In genomic region chr1:201419241-201419640, GRCh38 we compare ENCODE assay signal across 24 cellular contexts. TPM values are rescaled to one million over a fixed set of nuclear protein-coding genes. Genes with fewer than 3 reads are reported as not detected.
DNase-seq lines count a peak whose midpoint lies in the region; ATAC-seq and TF ChIP-seq lines count a peak whose summit lies in the region.
"Had no signal": no experiment of that assay in that cellular context is flagged by ENCODE, and none has a peak within 500 bp of the region (broad histone marks: within the 10 kb centered on the region; RNA-seq: fewer than 3 reads in every experiment).

No MANE protein-coding gene starts in this region.

- H3K27ac ChIP-seq in cardiac muscle cell (peak overlapping the region; percentile 96), left ventricle myocardium inferior (replicated peaks) (no peak overlapping the region)
- H3K27ac ChIP-seq: BLaER1 treated with 17β-estradiol and CSF1 and Interleukin-3, amounts not matched to agents 10 nM and 100 nM; SJSA1 had no signal

- H3K4me1 ChIP-seq in cardiac muscle cell (ENCODE audit: low read depth) (peaks cover 63% of the 10 kb centered on the region), left ventricle myocardium inferior (peaks cover 9% of the 10 kb centered on the region)
- H3K4me1 ChIP-seq: SJSA1 had no signal

- H3K36me3 Mint-ChIP-seq in nephron (ENCODE audit: low read depth): no peaks in the 10 kb centered on the region
- H3K36me3 Mint-ChIP-seq: CD4-positive, alpha-beta memory T cell had no signal

- peak overlapping the region; percentile 69 to 87 (median 84) for H3K4me3 Mint-ChIP-seq in nephron
- H3K4me3 Mint-ChIP-seq: CD4-positive, alpha-beta memory T cell had no signal

- TF ChIP-seq CTCF in cardiac muscle cell (IDR thresholded peaks at IDR 0.05; ENCODE audit: low read depth, low read length) (no peak), left ventricle myocardium inferior (IDR thresholded peaks at IDR 0.05; ENCODE audit: borderline replicate concordance) (no peak), nephron (IDR thresholded peaks at IDR 0.05; ENCODE audit: unreplicated experiment in 3 of 3) (no peak)

- H3K9me3 ChIP-seq in cardiac muscle cell (ENCODE audit: low read depth) (no peaks in the 10 kb centered on the region), left ventricle myocardium inferior (replicated peaks) (peaks cover 3% of the 10 kb centered on the region)
- H3K9me3 ChIP-seq: BLaER1 treated with 17β-estradiol and CSF1 and Interleukin-3, amounts not matched to agents 10 nM and 100 nM; SJSA1 had no signal

- H3K27ac Mint-ChIP-seq in nephron: peak overlapping the region; percentile 41 to 83 (median 54)
- H3K27ac Mint-ChIP-seq: CD4-positive, alpha-beta memory T cell had no signal

- intact Hi-C loops in left ventricle myocardium inferior (cut with micrococcal nuclease): no loop called here

- DNase-seq in cardiac muscle cell (ENCODE audit: low read depth in 1 of 2, low spot score in 1 of 2) (no peak), left ventricle myocardium inferior (no peak), skeletal muscle cell (ENCODE audit: low read depth) (no peak), anterior cingulate cortex (lab: John Stamatoyannopoulos, UW) (no peak), NCI-H146 treated with DMSO at 0.1 percent for 48 hours (lab: John Stamatoyannopoulos, UW; ENCODE audit: unreplicated experiment) (no peak), COR-L47 (lab: John Stamatoyannopoulos, UW) (no peak)
- DNase-seq: 8988T; Calu3; CD4-positive, alpha-beta memory T cell; DMS153; GOT3; HCEC 1CT; KG1; NCI-H1092 treated with DMSO at 0.1 percent for 48 hours; NCI-H1436 treated with DMSO at 0.1 percent for 48 hours; NCI-H2029; NCI-H2227 treated with DMSO at 0.1 percent for 48 hours; NCI-H82 had no signal

- H3K4me3 ChIP-seq in cardiac muscle cell (peak overlapping the region; percentile 48), left ventricle myocardium inferior (no peak overlapping the region), skeletal muscle cell (ENCODE audit: low read depth, low read length) (peak overlapping the region; percentile 26)
- H3K4me3 ChIP-seq: BLaER1 treated with 17β-estradiol and CSF1 and Interleukin-3, amounts not matched to agents 10 nM and 100 nM; SJSA1 had no signal

- H3K27me3 Mint-ChIP-seq in nephron (ENCODE audit: low read depth): peaks cover 10% of the 10 kb centered on the region

- H3K27me3 ChIP-seq in cardiac muscle cell (no peaks in the 10 kb centered on the region), left ventricle myocardium inferior (ENCODE audit: low read depth) (no peaks in the 10 kb centered on the region)
- H3K27me3 ChIP-seq: BLaER1 treated with 17β-estradiol and CSF1 and Interleukin-3, amounts not matched to agents 10 nM and 100 nM had no signal

- no peaks in the 10 kb centered on the region for H3K9me3 Mint-ChIP-seq in nephron
- H3K9me3 Mint-ChIP-seq: CD4-positive, alpha-beta memory T cell had no signal

- peaks cover 29% of the 10 kb centered on the region for H3K36me3 ChIP-seq in cardiac muscle cell
- no peaks in the 10 kb centered on the region for H3K36me3 ChIP-seq in left ventricle myocardium inferior
- H3K36me3 ChIP-seq: BLaER1 treated with 17β-estradiol and CSF1 and Interleukin-3, amounts not matched to agents 10 nM and 100 nM; SJSA1 had no signal

- ATAC-seq in HG03460 (IDR thresholded peaks at IDR 0.05; ENCODE audit: unreplicated experiment): no peak
- ATAC-seq: Panc1 had no signal

- H3K4me1 Mint-ChIP-seq in nephron: peaks cover 65% of the 10 kb centered on the region
- H3K4me1 Mint-ChIP-seq: CD4-positive, alpha-beta memory T cell had no signal

RNA-seq across cellular contexts. Expression of gene TNNI1, which starts 2.3 kb away (rescaled TPM):
- total RNA-seq in cardiac muscle cell (4,949 and 6,023 TPM in 2 replicates), left ventricle myocardium inferior (44.2 TPM)
- polyA plus RNA-seq in cardiac muscle cell: 6,427 and 7,117 TPM in 2 replicates
- total RNA-seq: Calu3; CD4-positive, alpha-beta memory T cell; HT1080; SJSA1 had no signal
- polyA plus RNA-seq: CD4-positive, alpha-beta memory T cell had no signal

RNA-seq across cellular contexts. Expression of gene LAD1, which starts 20.1 kb away (rescaled TPM):
- total RNA-seq in cardiac muscle cell (8.4 and 12.6 TPM in 2 replicates), left ventricle myocardium inferior (2.0 TPM)
- polyA plus RNA-seq in cardiac muscle cell: 8.2 and 9.5 TPM in 2 replicates
- total RNA-seq: HT1080, SJSA1 had no signal
- polyA plus RNA-seq: CD4-positive, alpha-beta memory T cell had no signal

RNA-seq across cellular contexts. Expression of gene TNNT2, which starts 41.8 kb away (rescaled TPM):
- 4,623 and 7,232 TPM in 2 replicates for total RNA-seq in cardiac muscle cell
- polyA plus RNA-seq in cardiac muscle cell: 7,307 and 9,291 TPM in 2 replicates
- total RNA-seq in left ventricle myocardium inferior: 8,708 TPM
- total RNA-seq: CD4-positive, alpha-beta memory T cell; HT1080; SJSA1 had no signal
- polyA plus RNA-seq: CD4-positive, alpha-beta memory T cell had no signal

RNA-seq across cellular contexts. Expression of gene PHLDA3, which starts 49.7 kb away (rescaled TPM):
- total RNA-seq in cardiac muscle cell (54.4 and 61.5 TPM in 2 replicates), left ventricle myocardium inferior (21.1 TPM)
- polyA plus RNA-seq in cardiac muscle cell: 57.3 and 69.1 TPM in 2 replicates

Comparison
In these comparisons a context has a peak if more than half of its experiments do, and no peak if none do; other contexts are left out.
1. RNA of gene TNNI1, which starts 2.3 kb away (total RNA-seq): 4,949 to 6,023 TPM in cardiac muscle cell; 44.2 TPM in left ventricle myocardium inferior (single experiment); every median in the first group is over 100 times any median in the second.